Comparison of ENCODE assay signal across 9 cellular contexts in genomic region chr1:20216574-20216973, GRCh38. TPM values are rescaled to one million over a fixed set of nuclear protein-coding genes. Genes with fewer than 3 reads are reported as not detected.
DNase-seq lines count a peak whose midpoint lies in the region; ATAC-seq and TF ChIP-seq lines count a peak whose summit lies in the region.
"Had no signal": no experiment of that assay in that cellular context is flagged by ENCODE, and none has a peak within 500 bp of the region (broad histone marks: within the 10 kb centered on the region; RNA-seq: fewer than 3 reads in every experiment).

No MANE protein-coding gene starts in this region.

- peak; percentile 58 to 60 for ATAC-seq in activated T-cell treated with anti-CD3 and anti-CD28 coated beads, Interleukin-2, amount 50 U/mL, for 4 hours

- no peak overlapping the region for H3K18ac ChIP-seq in mesenchymal stem cell (ENCODE audit: low read depth in 1 of 2, low read length in 2 of 2)

- 0 out of 2 replicates have a peak, but pooled peaks have one; percentile 11 for TF ChIP-seq CTCF in WI38 (IDR thresholded peaks at IDR 0.05; ENCODE audit: low read depth, low read length)

- no peak overlapping the region for H3K4me2 ChIP-seq in mesenchymal stem cell (ENCODE audit: low read length, poor library complexity, severe bottlenecking)

- no peak for DNase-seq in activated T-cell treated with anti-CD3 and anti-CD28 coated beads, Interleukin-2, amount 50 U/mL, for 4 hours
- DNase-seq in activated T-cell treated with anti-CD3 and anti-CD28 coated beads, Interleukin-2, amount 50 U/mL, for 48 hours: no peak
- DNase-seq in M059J (ENCODE audit: low read depth): peak; percentile 30
- DNase-seq in mesenchymal stem cell: peak; percentile 12
- DNase-seq in occipital lobe (lab: John Stamatoyannopoulos, UW): no peak
- no peak for DNase-seq in epidermal melanocyte (ENCODE audit: insufficient read length, low spot score)
- no peak for DNase-seq in NCI-H187 (lab: John Stamatoyannopoulos, UW)
- DNase-seq: pancreas had no signal

- H3K36me3 Mint-ChIP-seq in activated T-cell treated with anti-CD3 and anti-CD28 coated beads, Interleukin-2, amount 50 U/mL, for 4 hours (ENCODE audit: insufficient read depth): no peaks in the 10 kb centered on the region

- no peak overlapping the region for H2BK120ac ChIP-seq in mesenchymal stem cell (ENCODE audit: low read depth, low read length)

- H3K27me3 Mint-ChIP-seq in activated T-cell treated with anti-CD3 and anti-CD28 coated beads, Interleukin-2, amount 50 U/mL, for 4 hours (ENCODE audit: low read depth): peaks cover 38% of the 10 kb centered on the region

- H2AK5ac ChIP-seq in mesenchymal stem cell (ENCODE audit: low read length, severe bottlenecking): no peak overlapping the region

- H2BK5ac ChIP-seq in mesenchymal stem cell (ENCODE audit: low read depth, low read length, poor library complexity, severe bottlenecking): no peak overlapping the region

- no peaks in the 10 kb centered on the region for H3K36me3 ChIP-seq in mesenchymal stem cell (ENCODE audit: control insufficient read depth in 1 of 2, insufficient read depth in 2 of 2, low read depth in 1 of 2, low read length in 2 of 2)
- H3K36me3 ChIP-seq: pancreas had no signal

- WGBS in mesenchymal stem cell: 85% methylated on average over 1 of the region's 1 CpG

- H3K4ac ChIP-seq in mesenchymal stem cell (ENCODE audit: low read depth in 1 of 2, low read length in 2 of 2): no peak overlapping the region

- peaks cover 9% of the 10 kb centered on the region for H3K4me1 Mint-ChIP-seq in activated T-cell treated with anti-CD3 and anti-CD28 coated beads, Interleukin-2, amount 50 U/mL, for 4 hours (ENCODE audit: low read depth)

- no peak overlapping the region for H4K8ac ChIP-seq in mesenchymal stem cell (ENCODE audit: low read length)

- H3K9me3 ChIP-seq in mesenchymal stem cell (ENCODE audit: control insufficient read depth, low read length): peaks cover 5% of the 10 kb centered on the region
- H3K9me3 ChIP-seq: pancreas had no signal

- H3K9ac ChIP-seq in mesenchymal stem cell (ENCODE audit: low read length): no peak overlapping the region

- peaks cover 5% of the 10 kb centered on the region for H3K4me1 ChIP-seq in mesenchymal stem cell (ENCODE audit: control insufficient read depth, insufficient read depth, low read depth, low read length)

- no peak overlapping the region for H3K4me3 Mint-ChIP-seq in activated T-cell treated with anti-CD3 and anti-CD28 coated beads, Interleukin-2, amount 50 U/mL, for 4 hours

- H2BK12ac ChIP-seq in mesenchymal stem cell (ENCODE audit: low read length in 2 of 2): no peak overlapping the region

- H4K91ac ChIP-seq in mesenchymal stem cell (ENCODE audit: low read length): no peak overlapping the region

- H3K27me3 ChIP-seq in mesenchymal stem cell (ENCODE audit: control insufficient read depth in 1 of 2, insufficient read depth in 1 of 2, low read length in 2 of 2): peaks cover 35 to 41% of the 10 kb centered on the region in 2 experiments
- H3K27me3 ChIP-seq: pancreas had no signal

- no peak overlapping the region for H2AFZ ChIP-seq in mesenchymal stem cell (ENCODE audit: low read depth, low read length)

- H3K27ac ChIP-seq in mesenchymal stem cell (ENCODE audit: low read length, poor library complexity, severe bottlenecking): no peak overlapping the region
- H3K27ac ChIP-seq: pancreas had no signal

- no peak overlapping the region for H3K14ac ChIP-seq in mesenchymal stem cell (ENCODE audit: low read length in 2 of 2)

- no peak overlapping the region for H2BK15ac ChIP-seq in mesenchymal stem cell (ENCODE audit: low read depth, poor library complexity, severe bottlenecking)

- H3K4me3 ChIP-seq in WI38 (ENCODE audit: low read depth, low read length) (no peak overlapping the region), mesenchymal stem cell (ENCODE audit: insufficient read depth in 1 of 2, low read depth in 1 of 2, low read length in 2 of 2) (no peak overlapping the region)
- H3K4me3 ChIP-seq: pancreas had no signal

- H3K23ac ChIP-seq in mesenchymal stem cell (ENCODE audit: low read length in 2 of 2): no peak overlapping the region

- no peaks in the 10 kb centered on the region for H3K79me1 ChIP-seq in mesenchymal stem cell (replicated peaks; ENCODE audit: low read length, poor library complexity, severe bottlenecking)

- H3K9me3 Mint-ChIP-seq in activated T-cell treated with anti-CD3 and anti-CD28 coated beads, Interleukin-2, amount 50 U/mL, for 4 hours: no peaks in the 10 kb centered on the region

RNA-seq across cellular contexts. Expression of gene PLA2G2C, which starts 30.3 kb away (rescaled TPM):
- not detected for total RNA-seq in activated T-cell treated with anti-CD3 and anti-CD28 coated beads, Interleukin-2, amount 50 U/mL, for 4 hours
- not detected in 2 replicates for total RNA-seq in M059J (2014; rRNA removed; shearing (Covaris generic))
- not detected for polyA plus RNA-seq in mesenchymal stem cell (2013, experiment 1 of 2)
- not detected for polyA plus RNA-seq in mesenchymal stem cell (2013, experiment 2 of 2)
- total RNA-seq in occipital lobe: not detected
- total RNA-seq: pancreas had no signal
- polyA plus RNA-seq: pancreas had no signal

RNA-seq across cellular contexts. Expression of gene UBXN10, which starts 30.7 kb away (rescaled TPM):
- total RNA-seq in activated T-cell treated with anti-CD3 and anti-CD28 coated beads, Interleukin-2, amount 50 U/mL, for 4 hours: under 1 TPM; 0.18 to 0.50 (median 0.33) TPM
- not detected in 2 replicates for total RNA-seq in M059J (2014; rRNA removed; shearing (Covaris generic))
- 0.03 TPM for polyA plus RNA-seq in mesenchymal stem cell (2013, experiment 1 of 2)
- 0.03 TPM for polyA plus RNA-seq in mesenchymal stem cell (2013, experiment 2 of 2)
- total RNA-seq in occipital lobe: 1.6 TPM

Comparison
In these comparisons a context has a peak if more than half of its experiments do, and no peak if none do; other contexts are left out.
1. DNase-seq: peak in M059J (single experiment) and mesenchymal stem cell (single experiment); none in activated T-cell treated with anti-CD3 and anti-CD28 coated beads, Interleukin-2, amount 50 U/mL, for 4 hours (single experiment), activated T-cell treated with anti-CD3 and anti-CD28 coated beads, Interleukin-2, amount 50 U/mL, for 48 hours (0 of 2), occipital lobe (single experiment), epidermal melanocyte (single experiment) and NCI-H187 (0 of 2).